In genomic region chr4:170089274-170089742, GRCh38 we compare ENCODE assay signal across 8 cellular contexts. TPM values are rescaled to one million over a fixed set of nuclear protein-coding genes. Genes with fewer than 3 reads are reported as not detected.
DNase-seq lines count a peak whose midpoint lies in the region; ATAC-seq and TF ChIP-seq lines count a peak whose summit lies in the region.

No MANE protein-coding gene starts in this region.

- POLR2A ChIA-PET in CD4-positive, alpha-beta memory T cell (lab: Charles Lee; ENCODE audit: partially characterized antibody), result no interaction called here

- no peak overlapping the region for H3K27ac ChIP-seq in CD4-positive, alpha-beta memory T cell (ENCODE audit: low read depth, low read length)
- H3K27ac ChIP-seq in body of pancreas (peak overlapping the region in 2 of 4 donors; percentile 52 to 63), skeletal muscle tissue (ENCODE audit: low read depth, low read length) (no peak overlapping the region)

- H3K4me1 ChIP-seq in CD4-positive, alpha-beta memory T cell (ENCODE audit: insufficient read depth, low read length), result peaks cover 5% of the 10 kb centered on the region
- H3K4me1 ChIP-seq in body of pancreas (peaks cover 19% of the 10 kb centered on the region), skeletal muscle tissue (ENCODE audit: control insufficient read depth in 3 of 3, insufficient read depth in 3 of 3, low read length in 3 of 3) (peaks cover 6 to 10% (median 7%) of the 10 kb centered on the region in 3 donors)

- CTCF ChIA-PET in CD4-positive, alpha-beta memory T cell (lab: Charles Lee; ENCODE audit: partially characterized antibody), result no interaction called here

- H3K27ac Mint-ChIP-seq in CD4-positive, alpha-beta memory T cell, result no peak overlapping the region

- H3K9me3 Mint-ChIP-seq in CD4-positive, alpha-beta memory T cell, result no peaks in the 10 kb centered on the region

- H3K27me3 ChIP-seq in CD4-positive, alpha-beta memory T cell (ENCODE audit: insufficient read depth, low read length), result no peaks in the 10 kb centered on the region
- H3K27me3 ChIP-seq in H7 (ENCODE audit: control insufficient read depth, insufficient read depth, low read length), result no peaks in the 10 kb centered on the region; the same call in 1 of the 2 replicates
- no peaks in the 10 kb centered on the region for H3K27me3 ChIP-seq in body of pancreas
- peaks cover 0 to 3% (median 0%) of the 10 kb centered on the region in 3 donors for H3K27me3 ChIP-seq in skeletal muscle tissue (ENCODE audit: control insufficient read depth in 3 of 3, insufficient read depth in 3 of 3, low read length in 3 of 3)

- H3K9ac ChIP-seq in skeletal muscle tissue (ENCODE audit: low read depth in 1 of 3, low read length in 3 of 3), result peak overlapping the region; percentile 62 to 83 (median 73)

- H3K27me3 Mint-ChIP-seq in CD4-positive, alpha-beta memory T cell, result peaks cover 18 to 25% of the 10 kb centered on the region in 2 donors

- DNase-seq in CD4-positive, alpha-beta memory T cell, result no peak
- peak; percentile 44 for DNase-seq in H7
- DNase-seq in NCI-H2227 (lab: John Stamatoyannopoulos, UW; ENCODE audit: unreplicated experiment), result peak; percentile 58
- DNase-seq in body of pancreas, result peak in 3 of 4 donors; percentile 14 to 22 (median 20)
- DNase-seq in iPS-NIHi7 (ENCODE audit: extremely low spot score), result peak; percentile 49

- TF ChIP-seq POLR2A in body of pancreas (IDR thresholded peaks at IDR 0.05), result no peak

- no peak for TF ChIP-seq CTCF in body of pancreas (IDR thresholded peaks at IDR 0.05)

- WGBS in body of pancreas, 2 donors, result 0 to 2% methylated on average over 14 to 21 of the region's 21 CpGs

- no peaks in the 10 kb centered on the region for H3K36me3 Mint-ChIP-seq in CD4-positive, alpha-beta memory T cell

- H3K4me3 Mint-ChIP-seq in CD4-positive, alpha-beta memory T cell, result peak overlapping the region in 5 of 8 donors; percentile 4 to 54 (median 26)

- H3K4me1 Mint-ChIP-seq in CD4-positive, alpha-beta memory T cell, result peaks cover 2 to 13% (median 8%) of the 10 kb centered on the region in 4 donors

- H3K36me3 ChIP-seq in CD4-positive, alpha-beta memory T cell (ENCODE audit: insufficient read depth, low read length), result no peaks in the 10 kb centered on the region
- no peaks in the 10 kb centered on the region; the same call in none of the 2 replicates for H3K36me3 ChIP-seq in H7 (replicated peaks; ENCODE audit: control insufficient read depth, insufficient read depth, low read length)
- peaks cover 0 to 2% of the 10 kb centered on the region in 2 donors for H3K36me3 ChIP-seq in body of pancreas (replicated peaks in 1 of 2; ENCODE audit: insufficient read depth in 1 of 2, low read depth in 2 of 2)
- peaks cover 0 to 6% (median 0%) of the 10 kb centered on the region in 3 donors for H3K36me3 ChIP-seq in skeletal muscle tissue (ENCODE audit: control insufficient read depth in 3 of 3, insufficient read depth in 3 of 3, low read length in 3 of 3)

- peak; percentile 20 for ATAC-seq in body of pancreas
- no peak for ATAC-seq in GM18519 (IDR thresholded peaks at IDR 0.05; ENCODE audit: low FRiP score, unreplicated experiment)
- ATAC-seq in GM19463 (IDR thresholded peaks at IDR 0.05; ENCODE audit: unreplicated experiment), result no peak

- intact Hi-C loops in CD4-positive, alpha-beta memory T cell (cut with micrococcal nuclease), result no loop called here
- intact Hi-C loops in body of pancreas (cut with DNase I), result no loop called here

- no peaks in the 10 kb centered on the region for H3K9me3 ChIP-seq in CD4-positive, alpha-beta memory T cell (ENCODE audit: control insufficient read depth in 1 of 2, low read length in 2 of 2)
- H3K9me3 ChIP-seq in body of pancreas (no peaks in the 10 kb centered on the region), skeletal muscle tissue (ENCODE audit: control insufficient read depth in 3 of 3, low read length in 3 of 3) (no peaks in the 10 kb centered on the region)

- no peak overlapping the region for H3K4me3 ChIP-seq in CD4-positive, alpha-beta memory T cell (ENCODE audit: low read length in 2 of 2)
- H3K4me3 ChIP-seq in H7 (ENCODE audit: insufficient read depth, low read depth, low read length) (peak overlapping the region; percentile 79), body of pancreas (peak overlapping the region; percentile 21 to 59), skeletal muscle tissue (ENCODE audit: low read length in 3 of 3) (peak overlapping the region; percentile 83 to 89 (median 88))

RNA-seq across cellular contexts. Expression of gene AADAT, which starts 0.4 kb away (rescaled TPM):
- not detected for total RNA-seq in CD4-positive, alpha-beta memory T cell
- polyA plus RNA-seq in CD4-positive, alpha-beta memory T cell, result not detected
- 22.4 and 28.3 TPM in 2 replicates for total RNA-seq in H7 (2014; rRNA removed; shearing (Covaris generic))
- total RNA-seq in body of pancreas (1 to 10 TPM; 4.4 to 5.3 TPM), skeletal muscle tissue (2.1 TPM)

Comparison
In these comparisons a context has a peak if more than half of its experiments do, and no peak if none do; other contexts are left out.
1. DNase-seq: peak in H7 (single experiment), NCI-H2227 (single experiment), body of pancreas (3 of 4) and iPS-NIHi7 (single experiment); none in CD4-positive, alpha-beta memory T cell (0 of 5).
2. H3K4me3 ChIP-seq: peak in H7 (single experiment), body of pancreas (2 of 2) and skeletal muscle tissue (3 of 3); none in CD4-positive, alpha-beta memory T cell (0 of 2).